In the genomic region with DNA sequence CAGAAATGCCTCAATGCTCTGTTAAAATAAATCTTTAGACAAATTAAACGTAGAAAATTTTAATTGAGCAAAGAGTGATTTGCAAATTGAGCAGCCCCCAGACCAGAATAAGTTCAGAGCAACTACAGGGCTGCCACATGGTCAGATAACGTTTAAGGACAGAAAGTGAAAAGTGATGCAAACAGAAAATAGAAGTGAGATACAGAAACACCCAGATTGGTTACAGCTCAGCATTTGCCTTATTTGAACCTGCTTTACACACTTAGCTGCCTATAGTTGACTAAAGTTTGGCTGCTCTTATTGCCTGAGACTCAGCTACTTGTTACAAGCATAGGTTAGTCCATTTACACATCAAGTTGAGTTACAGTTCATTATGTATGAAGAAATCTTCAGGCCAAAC, we compare ENCODE assay signal across 21 cellular contexts.
A peak's percentile ranks its signal among the peaks of the same experiment; 100 is the strongest.
DNase-seq lines count a peak whose midpoint lies in the region; ATAC-seq, FAIRE-seq and TF ChIP-seq lines count a peak whose summit lies in the region.
"Had no signal": no experiment of that assay in that cellular context is flagged by ENCODE, and none has a peak within 500 bp of the region (broad histone marks: within the 10 kb centered on the region; RNA-seq: fewer than 3 reads in every experiment).

No MANE protein-coding gene starts in this region.

- DNase-seq in GM12892 (ENCODE audit: insufficient read length) (no peak), NCI-H1092 treated with DMSO at 0.1 percent for 48 hours (lab: John Stamatoyannopoulos, UW) (no peak)
- DNase-seq: activated CD4-positive, alpha-beta T cell treated with anti-CD3 and anti-CD28 coated beads for 4 hours; activated T-cell treated with anti-CD3 and anti-CD28 coated beads, Interleukin-2, amount 50 U/mL, for 1 hour; amygdala; erythroblast; KG1; naive B cell; NCI-H1694 treated with DMSO at 0.1 percent for 48 hours; NCI-H774; stimulated activated CD4-positive, alpha-beta T cell treated with anti-CD3 and anti-CD28 coated beads, Interleukin-1b, Interleukin-23, amount 100 ng/mL, for 48 hours; stimulated activated CD8-positive, alpha-beta memory T cell treated with anti-CD3 and anti-CD28 coated beads, Interleukin-4, amount 100 ng/mL, for 48 hours; trophoblast cell had no signal

- peak; percentile 78 for ATAC-seq in GM19455 (IDR thresholded peaks at IDR 0.05; ENCODE audit: unreplicated experiment)
- ATAC-seq in HG02938 (IDR thresholded peaks at IDR 0.05; ENCODE audit: unreplicated experiment): peak; percentile 87
- ATAC-seq in HG03571 (IDR thresholded peaks at IDR 0.05; ENCODE audit: unreplicated experiment): peak; percentile 79
- no peak for ATAC-seq in HG03175 (IDR thresholded peaks at IDR 0.05; ENCODE audit: unreplicated experiment)
- ATAC-seq in HG03139 (IDR thresholded peaks at IDR 0.05; ENCODE audit: unreplicated experiment): no peak
- ATAC-seq in HG03097 (IDR thresholded peaks at IDR 0.05; ENCODE audit: low FRiP score, unreplicated experiment): no peak
- ATAC-seq: Right ventricle myocardium inferior had no signal

- peak; percentile 79 for FAIRE-seq in GM12892 (lab: Jason Lieb, UNC)
- FAIRE-seq: colon had no signal

- TF ChIP-seq POLR2A in GM12892 (IDR thresholded peaks at IDR 0.05; ENCODE audit: low read depth, low read length): no peak

Comparison
In these comparisons a context has a peak if more than half of its experiments do, and no peak if none do; other contexts are left out.
1. ATAC-seq: peak in GM19455 (single experiment), HG02938 (single experiment) and HG03571 (single experiment); none in HG03175 (single experiment), HG03139 (single experiment) and HG03097 (single experiment).